ENCODE assay signal across 8 cellular contexts in the genomic region with DNA sequence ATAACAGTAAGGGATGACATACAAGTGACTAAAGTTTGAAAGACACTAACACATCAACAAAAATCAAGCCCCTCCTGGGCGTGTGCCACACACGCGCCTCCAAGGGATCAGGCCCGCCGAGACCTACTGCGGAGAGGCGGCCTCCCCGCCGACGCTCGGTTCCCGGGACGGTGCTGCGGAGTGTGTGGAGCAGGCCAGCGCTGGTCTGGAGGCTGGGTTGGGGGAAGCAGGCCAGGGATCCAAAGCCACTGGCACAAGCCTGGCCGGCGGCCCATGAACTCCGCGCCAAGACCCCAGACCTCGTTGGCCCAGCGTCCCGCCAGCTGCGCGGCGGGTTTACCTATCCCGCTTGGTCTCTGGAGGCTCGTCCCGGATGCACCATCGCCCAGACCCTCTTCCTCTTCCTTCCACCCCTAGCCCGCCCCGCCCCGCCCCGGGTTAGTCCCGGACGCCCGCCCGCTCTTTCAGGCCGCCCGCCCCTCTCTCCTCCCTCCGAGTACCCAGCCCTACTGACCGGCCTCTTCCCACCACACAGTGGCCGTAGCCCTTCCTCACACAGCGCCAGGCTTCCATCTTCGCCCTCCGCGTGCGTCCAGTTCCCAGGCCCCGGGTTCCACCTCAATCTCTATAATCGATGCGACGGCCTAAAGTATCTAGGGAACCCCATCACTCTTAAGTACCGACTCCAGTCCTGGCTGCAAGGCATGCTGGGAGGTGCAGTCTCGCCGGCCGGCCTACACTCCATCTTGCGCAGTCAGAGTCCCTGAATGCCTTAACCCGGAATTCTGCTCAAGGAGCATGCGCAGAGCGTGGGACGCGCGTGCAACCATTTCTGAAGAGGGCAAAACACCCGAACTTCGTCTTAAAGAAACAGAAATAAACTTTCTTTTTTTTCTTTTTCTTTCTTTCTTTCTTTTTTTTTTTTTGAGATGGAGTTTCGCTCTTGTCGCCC. TPM values are rescaled to one million over a fixed set of nuclear protein-coding genes. Genes with fewer than 3 reads are reported as not detected.
A peak's percentile ranks its signal among the peaks of the same experiment; 100 is the strongest.
DNase-seq lines count a peak whose midpoint lies in the region; ATAC-seq and TF ChIP-seq lines count a peak whose summit lies in the region.

Gene ANGEL2, minus strand, starts transcription at position 769 of the 952 bp plus-strand sequence. Its CDS starts 196 bp downstream, at position 573.

- TF ChIP-seq CTCF in fibroblast of pulmonary artery (IDR thresholded peaks at IDR 0.05; ENCODE audit: low read length, missing control alignments), result no peak

- H3K4me3 ChIP-seq in H7 (ENCODE audit: insufficient read depth, low read depth, low read length) (peak within 1 kb of the TSS; percentile 84), fibroblast of pulmonary artery (replicated peaks; ENCODE audit: low read depth, low read length) (peak within 1 kb of the TSS; percentile 85)

- DNase-seq in ELF-1 (ENCODE audit: low read depth, low spot score), result peak; percentile 97
- peak; percentile 93 for DNase-seq in H7
- DNase-seq in M059J (ENCODE audit: low read depth), result peak; percentile 97
- peak; percentile 90 to 96 for DNase-seq in SHP77 (lab: John Stamatoyannopoulos, UW)
- DNase-seq in activated effector memory CD4-positive, alpha-beta T cell treated with Interleukin-2 at 50 U/mL for 16 hours, result peak; percentile 92
- DNase-seq in fibroblast of pulmonary artery (ENCODE audit: low read depth), result peak; percentile 99
- peak; percentile 96 for DNase-seq in natural killer cell treated with Interleukin-12 subunit alpha and Interleukin-12 subunit beta and Interleukin-15 and Interleukin-18, amount 100 ng/mL, for 72 hours (ENCODE audit: low spot score)
- DNase-seq in stimulated activated naive CD8-positive, alpha-beta T cell treated with anti-CD3 and anti-CD28 coated beads, Interleukin-15, Interleukin-2, amounts not matched to agents 100 U/mL and 50 U/mL, for 24 hours, result peak; percentile 92

- H3K27me3 Mint-ChIP-seq in natural killer cell treated with Interleukin-12 subunit alpha and Interleukin-12 subunit beta and Interleukin-15 and Interleukin-18, amount 100 ng/mL, for 72 hours, result no peaks in the 10 kb centered on the region

- H3K27ac Mint-ChIP-seq in natural killer cell treated with Interleukin-12 subunit alpha and Interleukin-12 subunit beta and Interleukin-15 and Interleukin-18, amount 100 ng/mL, for 72 hours, result peak within 1 kb of the TSS; percentile 84 to 90

- ATAC-seq in natural killer cell treated with Interleukin-12 subunit alpha and Interleukin-12 subunit beta and Interleukin-15 and Interleukin-18, amount 100 ng/mL, for 72 hours, result peak; percentile 97
- peak; percentile 98 for ATAC-seq in stimulated activated naive CD8-positive, alpha-beta T cell treated with anti-CD3 and anti-CD28 coated beads, Interleukin-15, Interleukin-2, amounts not matched to agents 100 U/mL and 50 U/mL, for 24 hours

- H3K4me3 Mint-ChIP-seq in natural killer cell treated with Interleukin-12 subunit alpha and Interleukin-12 subunit beta and Interleukin-15 and Interleukin-18, amount 100 ng/mL, for 72 hours, result peak within 1 kb of the TSS; percentile 95

- no peaks in the 10 kb centered on the region for H3K27me3 ChIP-seq in H7 (ENCODE audit: control insufficient read depth, insufficient read depth, low read length)

- no peaks in the 10 kb centered on the region; the same call in 1 of the 2 replicates for H3K36me3 ChIP-seq in H7 (replicated peaks; ENCODE audit: control insufficient read depth, insufficient read depth, low read length)

- H3K9me3 Mint-ChIP-seq in natural killer cell treated with Interleukin-12 subunit alpha and Interleukin-12 subunit beta and Interleukin-15 and Interleukin-18, amount 100 ng/mL, for 72 hours, result no peaks in the 10 kb centered on the region

- peaks cover 17 to 21% of the 10 kb centered on the region in 2 donors for H3K4me1 Mint-ChIP-seq in natural killer cell treated with Interleukin-12 subunit alpha and Interleukin-12 subunit beta and Interleukin-15 and Interleukin-18, amount 100 ng/mL, for 72 hours (ENCODE audit: low read depth in 2 of 2)

- peaks cover 7% of the 10 kb centered on the region for H3K36me3 Mint-ChIP-seq in natural killer cell treated with Interleukin-12 subunit alpha and Interleukin-12 subunit beta and Interleukin-15 and Interleukin-18, amount 100 ng/mL, for 72 hours

RNA-seq across cellular contexts. Expression of gene ANGEL2, which starts in this region (rescaled TPM):
- 57.4 and 67.4 TPM in 2 replicates for total RNA-seq in H7 (2014; rRNA removed; shearing (Covaris generic))
- 19.1 and 31.8 TPM in 2 replicates for total RNA-seq in M059J (2014; rRNA removed; shearing (Covaris generic))
- 10 to 100 TPM; 40.0 to 58.4 TPM for total RNA-seq in natural killer cell treated with Interleukin-12 subunit alpha and Interleukin-12 subunit beta and Interleukin-15 and Interleukin-18, amount 100 ng/mL, for 72 hours

Comparison
In these comparisons a context has a peak if more than half of its experiments do, and no peak if none do; other contexts are left out.
1. Peak in every context shown above with its lines: DNase-seq, ATAC-seq and H3K4me3 ChIP-seq.